ENCODE assay signal across 9 cellular contexts in genomic region chr20:50338479-50339195, GRCh38.
DNase-seq lines count a peak whose midpoint lies in the region; ATAC-seq and TF ChIP-seq lines count a peak whose summit lies in the region.
"Had no signal": no experiment of that assay in that cellular context is flagged by ENCODE, and none has a peak within 500 bp of the region (broad histone marks: within the 10 kb centered on the region; RNA-seq: fewer than 3 reads in every experiment).

No MANE protein-coding gene starts in this region.

- no peaks in the 10 kb centered on the region for H3K9me3 ChIP-seq in WERI-Rb-1 (ENCODE audit: severe bottlenecking)

- 0 out of 2 replicates have a peak, but pooled peaks have one; percentile 4 for TF ChIP-seq CTCF in WERI-Rb-1 (IDR thresholded peaks at IDR 0.05; ENCODE audit: low read depth, low read length)

- peak; percentile 40 for DNase-seq in Ammon's horn (ENCODE audit: low spot score)
- no peak for DNase-seq in WERI-Rb-1
- DNase-seq in foreskin melanocyte, result peak; percentile 15
- peak; percentile 44 for DNase-seq in stimulated activated CD4-positive, alpha-beta T cell treated with anti-CD3 and anti-CD28 coated beads, Interleukin-12 subunit alpha, Interleukin-12 subunit beta, amount 100 ng/mL, for 4 hours
- no peak for DNase-seq in NCI-H128 (lab: John Stamatoyannopoulos, UW; ENCODE audit: unreplicated experiment)
- DNase-seq in SK-N-DZ (ENCODE audit: low spot score), result no peak

- H3K27ac ChIP-seq in WERI-Rb-1, result no peak overlapping the region; the same call in 1 of the 2 replicates

- H3K27me3 ChIP-seq in WERI-Rb-1 (ENCODE audit: insufficient read depth, low read depth, severe bottlenecking), result no peaks in the 10 kb centered on the region

- no peak overlapping the region for H3K4me3 ChIP-seq in WERI-Rb-1 (ENCODE audit: low read depth, low read length)

- no peaks in the 10 kb centered on the region for H3K36me3 ChIP-seq in WERI-Rb-1

- peak; percentile 61 for ATAC-seq in GM19328 (IDR thresholded peaks at IDR 0.05; ENCODE audit: unreplicated experiment)
- peak; percentile 65 for ATAC-seq in HG03378 (IDR thresholded peaks at IDR 0.05; ENCODE audit: unreplicated experiment)
- ATAC-seq: HCT116 had no signal

Comparison
In these comparisons a context has a peak if more than half of its experiments do, and no peak if none do; other contexts are left out.
1. DNase-seq: peak in Ammon's horn (single experiment), foreskin melanocyte (single experiment) and stimulated activated CD4-positive, alpha-beta T cell treated with anti-CD3 and anti-CD28 coated beads, Interleukin-12 subunit alpha, Interleukin-12 subunit beta, amount 100 ng/mL, for 4 hours (single experiment); none in WERI-Rb-1 (single experiment), NCI-H128 (single experiment) and SK-N-DZ (single experiment).